ENCODE assay signal across 8 cellular contexts in genomic region chr10:63236113-63236935, GRCh38.
DNase-seq lines count a peak whose midpoint lies in the region; ATAC-seq and TF ChIP-seq lines count a peak whose summit lies in the region.

No MANE protein-coding gene starts in this region.

- TF ChIP-seq CTCF in CD8-positive, alpha-beta T cell (IDR thresholded peaks at IDR 0.05) = no peak
- TF ChIP-seq CTCF in SU-DHL-6 (IDR thresholded peaks at IDR 0.05; ENCODE audit: insufficient read depth, low read length, poor library complexity, severe bottlenecking) (no peak), retinal pigment epithelial cell (conservative IDR thresholded peaks at IDR 0.05; ENCODE audit: low read depth, low read length) (no peak)

- peaks cover 17% of the 10 kb centered on the region for H4K20me1 ChIP-seq in SU-DHL-6 (ENCODE audit: low read depth, low read length)

- no peaks in the 10 kb centered on the region for H3K9me3 ChIP-seq in CD8-positive, alpha-beta T cell (ENCODE audit: low read length)
- no peaks in the 10 kb centered on the region for H3K9me3 ChIP-seq in SU-DHL-6 (ENCODE audit: insufficient read depth, low read length)

- H3K4me1 ChIP-seq in CD8-positive, alpha-beta T cell (ENCODE audit: insufficient read depth, low read length) = peaks cover 47% of the 10 kb centered on the region

- no peak overlapping the region for H3K27ac ChIP-seq in CD8-positive, alpha-beta T cell (ENCODE audit: low read depth, low read length)
- peak overlapping the region; percentile 36 for H3K27ac ChIP-seq in SU-DHL-6 (ENCODE audit: low read depth, low read length)

- H3K36me3 Mint-ChIP-seq in CD8-positive, alpha-beta T cell = peaks cover 8% of the 10 kb centered on the region

- peaks cover 100% of the 10 kb centered on the region for H3K79me2 ChIP-seq in SU-DHL-6 (ENCODE audit: insufficient read depth, low read length)

- no peaks in the 10 kb centered on the region for H3K27me3 Mint-ChIP-seq in CD8-positive, alpha-beta T cell (ENCODE audit: low read depth)

- peak; percentile 77 for ATAC-seq in CD8-positive, alpha-beta T cell
- peak; percentile 94 for ATAC-seq in GM19395 (IDR thresholded peaks at IDR 0.05; ENCODE audit: unreplicated experiment)
- ATAC-seq in HG03442 (IDR thresholded peaks at IDR 0.05; ENCODE audit: unreplicated experiment) = peak; percentile 94

- peak overlapping the region; percentile 28 for H3K4me2 ChIP-seq in SU-DHL-6 (ENCODE audit: low read depth, low read length, poor library complexity, severe bottlenecking)

- no peaks in the 10 kb centered on the region for H3K27me3 ChIP-seq in CD8-positive, alpha-beta T cell (ENCODE audit: insufficient read depth, low read length)
- no peaks in the 10 kb centered on the region for H3K27me3 ChIP-seq in SU-DHL-6 (ENCODE audit: low read length)

- no peak overlapping the region for H2AFZ ChIP-seq in SU-DHL-6 (ENCODE audit: low read depth, low read length, severe bottlenecking)

- peaks cover 21% of the 10 kb centered on the region for H3F3A ChIP-seq in SU-DHL-6 (ENCODE audit: insufficient read depth)

- peaks cover 64% of the 10 kb centered on the region for H3K4me1 Mint-ChIP-seq in CD8-positive, alpha-beta T cell (ENCODE audit: low read depth)

- H3K4me3 Mint-ChIP-seq in CD8-positive, alpha-beta T cell = no peak overlapping the region

- POLR2A ChIA-PET in CD8-positive, alpha-beta T cell (lab: Charles Lee) = interaction anchor here (1.1 to 1.7 kb wide), 3 partner anchors 11 to 32 kb away, joined by 3 to 6 read pairs (median 3); no protein-coding TSS in a partner anchor

- no peaks in the 10 kb centered on the region for H3K9me3 Mint-ChIP-seq in CD8-positive, alpha-beta T cell

- no peaks in the 10 kb centered on the region for H3K36me3 ChIP-seq in CD8-positive, alpha-beta T cell (ENCODE audit: insufficient read depth, low read length)
- H3K36me3 ChIP-seq in SU-DHL-6 (ENCODE audit: low read length) = no peaks in the 10 kb centered on the region; the same call in 1 of the 2 replicates

- no peak overlapping the region for H3K9ac ChIP-seq in SU-DHL-6 (ENCODE audit: low read length)

- no peak overlapping the region for H3K4me3 ChIP-seq in CD8-positive, alpha-beta T cell (ENCODE audit: low read depth, low read length)
- no peak overlapping the region for H3K4me3 ChIP-seq in SU-DHL-6 (ENCODE audit: insufficient read depth, low read length, poor library complexity, severe bottlenecking)
- no peak overlapping the region for H3K4me3 ChIP-seq in retinal pigment epithelial cell (ENCODE audit: low read length)

- intact Hi-C loops in CD8-positive, alpha-beta T cell (cut with DNase I, micrococcal nuclease) = no loop called here

- CTCF ChIA-PET in CD8-positive, alpha-beta T cell (lab: Charles Lee) = interaction anchor here (0.7 kb wide), 1 partner anchor 256 kb away, joined by 3 read pairs; no protein-coding TSS in a partner anchor

- H3K9me2 ChIP-seq in SU-DHL-6 (replicated peaks; ENCODE audit: insufficient read depth, low read length) = no peaks in the 10 kb centered on the region

- no peak for DNase-seq in CD8-positive, alpha-beta T cell
- DNase-seq in fibroblast of peridontal ligament (ENCODE audit: extremely low read depth) (peak; percentile 91), retinal pigment epithelial cell (ENCODE audit: low read depth) (peak; percentile 71), DMS114 treated with DMSO at 0.1 percent for 48 hours (lab: John Stamatoyannopoulos, UW; ENCODE audit: unreplicated experiment) (no peak), NCI-H524 treated with DMSO at 0.1 percent for 48 hours (lab: John Stamatoyannopoulos, UW) (no peak)

- no peak overlapping the region for H3K27ac Mint-ChIP-seq in CD8-positive, alpha-beta T cell

Comparison
In these comparisons a context has a peak if more than half of its experiments do, and no peak if none do; other contexts are left out.
1. DNase-seq: peak in fibroblast of peridontal ligament (single experiment) and retinal pigment epithelial cell (single experiment); none in CD8-positive, alpha-beta T cell (0 of 7), DMS114 treated with DMSO at 0.1 percent for 48 hours (single experiment) and NCI-H524 treated with DMSO at 0.1 percent for 48 hours (single experiment).
2. Peak in every context shown above with its lines, with median percentiles within 50 percentile points of each other: ATAC-seq.